12 cellular contexts compared by ENCODE assay signal in genomic region chr14:99593971-99594841, GRCh38. TPM values are rescaled to one million over a fixed set of nuclear protein-coding genes. Genes with fewer than 3 reads are reported as not detected.
DNase-seq lines count a peak whose midpoint lies in the region; ATAC-seq and TF ChIP-seq lines count a peak whose summit lies in the region.
"Had no signal": no experiment of that assay in that cellular context is flagged by ENCODE, and none has a peak within 500 bp of the region (broad histone marks: within the 10 kb centered on the region; RNA-seq: fewer than 3 reads in every experiment).

No MANE protein-coding gene starts in this region.

- peaks cover 63 to 80% (median 75%) of the 10 kb centered on the region in 4 donors for H3K4me1 ChIP-seq in transverse colon

- peak overlapping the region; percentile 85 for H3K27ac Mint-ChIP-seq in activated naive CD4-positive, alpha-beta T cell treated with anti-CD3 and anti-CD28 coated beads for 36 hours
- H3K27ac Mint-ChIP-seq: nephron had no signal

- intact Hi-C loops in activated naive CD4-positive, alpha-beta T cell treated with anti-CD3 and anti-CD28 coated beads for 36 hours (cut with micrococcal nuclease): no loop called here
- intact Hi-C loops in transverse colon (cut with DNase I; ENCODE audit: low total_unique reads): no loop called here

- in situ Hi-C loops in transverse colon (cut with MboI; ENCODE audit: low pct_ligation_motif_present in 1 of 4, low pct_unique_long_range_greater_than_20kb in 1 of 4, low sequenced_read_pairs in 3 of 4): no loop called here

- CTCF ChIA-PET in activated naive CD4-positive, alpha-beta T cell treated with anti-CD3 and anti-CD28 coated beads for 36 hours (lab: Charles Lee): interaction anchor here (0.8 to 1.9 kb wide), 2 partner anchors 24 to 87 kb away, joined by 3 to 4 read pairs; no protein-coding TSS in a partner anchor

- TF ChIP-seq POLR2A in transverse colon (IDR thresholded peaks at IDR 0.05): no peak

- no peak overlapping the region for H3K4me3 ChIP-seq in transverse colon

- no peak for TF ChIP-seq EP300 in transverse colon (IDR thresholded peaks at IDR 0.05; ENCODE audit: low read depth)

- peaks cover 24% of the 10 kb centered on the region for H3K4me1 Mint-ChIP-seq in activated naive CD4-positive, alpha-beta T cell treated with anti-CD3 and anti-CD28 coated beads for 36 hours (ENCODE audit: low read depth)

- no peaks in the 10 kb centered on the region for H3K36me3 ChIP-seq in KOPT-K1 (ENCODE audit: insufficient read depth, low read length)
- H3K36me3 ChIP-seq in transverse colon: no peaks in the 10 kb centered on the region

- H3K27me3 Mint-ChIP-seq in activated naive CD4-positive, alpha-beta T cell treated with anti-CD3 and anti-CD28 coated beads for 36 hours (ENCODE audit: low read depth): no peaks in the 10 kb centered on the region

- H3K9me3 Mint-ChIP-seq in activated naive CD4-positive, alpha-beta T cell treated with anti-CD3 and anti-CD28 coated beads for 36 hours: no peaks in the 10 kb centered on the region
- H3K9me3 Mint-ChIP-seq: nephron had no signal

- ATAC-seq in GM21737 (IDR thresholded peaks at IDR 0.05; ENCODE audit: unreplicated experiment): no peak

- H3K9me3 ChIP-seq in KOPT-K1 (ENCODE audit: insufficient read depth, low read length, poor library complexity, severe bottlenecking): no peaks in the 10 kb centered on the region
- no peaks in the 10 kb centered on the region for H3K9me3 ChIP-seq in transverse colon

- H3K27ac ChIP-seq in KOPT-K1 (ENCODE audit: low read depth, low read length, poor library complexity, severe bottlenecking) (peak overlapping the region; percentile 52), transverse colon (peak overlapping the region; percentile 88 to 90 (median 88))

- no peak for DNase-seq in activated naive CD4-positive, alpha-beta T cell treated with anti-CD3 and anti-CD28 coated beads for 36 hours
- no peak for DNase-seq in activated naive CD4-positive, alpha-beta T cell treated with anti-CD3 and anti-CD28 coated beads, Interleukin-2, amount 50 U/mL, for 16 hours
- DNase-seq in cerebellar nuclear complex (lab: John Stamatoyannopoulos, UW): peak; percentile 27 to 39
- DNase-seq in transverse colon: no peak
- no peak for DNase-seq in stimulated activated CD4-positive, alpha-beta T cell treated with anti-CD3 and anti-CD28 coated beads, Interleukin-4, amount 100 ng/mL, for 24 hours
- DNase-seq in NCI-H2196 (lab: John Stamatoyannopoulos, UW; ENCODE audit: unreplicated experiment): no peak
- DNase-seq: effector CD4-positive, alpha-beta T cell; NK-92 treated with Interleukin-12 subunit alpha and Interleukin-12 subunit beta, amount 100 ng/mL, for 24 hours; SIG-M5 had no signal

- no peaks in the 10 kb centered on the region for H3K27me3 ChIP-seq in transverse colon

- no peak overlapping the region for H3K4me3 Mint-ChIP-seq in activated naive CD4-positive, alpha-beta T cell treated with anti-CD3 and anti-CD28 coated beads for 36 hours
- H3K4me3 Mint-ChIP-seq: nephron had no signal

- WGBS in transverse colon (ENCODE audit: low coverage in 1 of 2), 2 donors: 73 to 93% methylated on average over 3 to 9 of the region's 9 CpGs

- H3K36me3 Mint-ChIP-seq in activated naive CD4-positive, alpha-beta T cell treated with anti-CD3 and anti-CD28 coated beads for 36 hours (ENCODE audit: low read depth): no peaks in the 10 kb centered on the region

- no peak for TF ChIP-seq CTCF in transverse colon (IDR thresholded peaks at IDR 0.05)

RNA-seq across cellular contexts. Expression of gene CCDC85C, which starts 9.8 kb away (rescaled TPM):
- 10 to 100 TPM; 11.3 to 12.7 TPM for total RNA-seq in activated naive CD4-positive, alpha-beta T cell treated with anti-CD3 and anti-CD28 coated beads for 36 hours
- 10 to 100 TPM; 19.3 to 55.4 (median 45.7) TPM for total RNA-seq in transverse colon

RNA-seq across cellular contexts. Expression of gene HHIPL1, which starts 50.7 kb away (rescaled TPM):
- total RNA-seq in activated naive CD4-positive, alpha-beta T cell treated with anti-CD3 and anti-CD28 coated beads for 36 hours: under 1 TPM; 0.15 to 0.31 TPM
- 10 to 100 TPM in 1 of 4 donors, under 1 TPM in 3; 0.40 to 31.0 (median 0.87) TPM for total RNA-seq in transverse colon

Comparison
In these comparisons a context has a peak if more than half of its experiments do, and no peak if none do; other contexts are left out.
1. DNase-seq: peak in cerebellar nuclear complex (2 of 2); none in activated naive CD4-positive, alpha-beta T cell treated with anti-CD3 and anti-CD28 coated beads for 36 hours (single experiment), activated naive CD4-positive, alpha-beta T cell treated with anti-CD3 and anti-CD28 coated beads, Interleukin-2, amount 50 U/mL, for 16 hours (single experiment), transverse colon (single experiment), stimulated activated CD4-positive, alpha-beta T cell treated with anti-CD3 and anti-CD28 coated beads, Interleukin-4, amount 100 ng/mL, for 24 hours (single experiment) and NCI-H2196 (single experiment).